Comparison of ENCODE assay signal across 1 cellular context in the genomic region with DNA sequence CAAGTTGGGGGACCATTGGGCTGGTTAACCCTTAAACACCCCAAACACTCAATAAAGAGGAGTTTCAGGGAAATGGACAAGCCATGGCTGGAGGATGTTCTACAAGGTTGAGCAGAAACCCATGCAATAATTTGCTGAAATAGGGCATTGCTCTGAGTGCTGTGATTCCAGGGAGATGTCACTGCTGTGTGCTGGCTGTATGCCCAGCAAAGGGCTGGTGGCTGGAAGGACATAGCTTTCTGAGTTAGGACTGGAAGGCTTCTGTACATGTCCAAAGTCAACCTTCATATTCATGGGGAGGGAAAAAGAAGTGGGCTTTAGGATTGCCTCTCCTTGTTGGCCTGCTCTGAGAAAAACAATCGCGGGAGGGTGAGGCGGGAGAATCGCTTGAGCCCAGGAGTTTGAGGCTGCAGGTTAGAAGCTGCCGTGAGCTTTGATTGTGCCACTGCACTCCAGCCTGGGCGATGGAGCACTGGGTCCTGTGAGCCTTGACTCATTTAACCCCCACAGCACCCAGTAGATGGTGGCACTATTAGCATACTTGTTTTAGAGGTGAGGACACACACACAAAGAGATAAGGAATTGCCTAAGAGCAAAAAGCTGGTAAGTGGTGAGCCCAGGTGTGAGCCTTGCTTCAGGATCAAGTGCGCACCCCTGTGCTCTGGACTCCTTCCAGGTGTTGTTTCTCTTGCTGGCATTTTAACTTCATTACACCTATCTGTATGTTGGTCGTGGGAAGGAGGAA.
TF ChIP-seq lines count a peak whose summit lies in the region.

No MANE protein-coding gene starts in this region.

TF ChIP-seq in GM23338, 12 proteins besides CTCF, POLR2A, EP300 and RAD21 (continued from another document):
- TF ChIP-seq EZH2phosphoT487 (IDR thresholded peaks at IDR 0.05; ENCODE audit: unreplicated experiment) (no peak), ZNF114 (CRISPR knock-in tag; IDR thresholded peaks at IDR 0.05) (no peak), JUNB (IDR thresholded peaks at IDR 0.05; ENCODE audit: unreplicated experiment) (no peak), POLR2AphosphoS5 (IDR thresholded peaks at IDR 0.05; ENCODE audit: low read depth) (no peak), NANOG (IDR thresholded peaks at IDR 0.05; ENCODE audit: borderline replicate concordance) (no peak)
